Comparison of ENCODE assay signal across 12 cellular contexts in genomic region chr2:70616168-70616694, GRCh38.
DNase-seq lines count a peak whose midpoint lies in the region; ATAC-seq and TF ChIP-seq lines count a peak whose summit lies in the region.
"Had no signal": no experiment of that assay in that cellular context is flagged by ENCODE, and none has a peak within 500 bp of the region (broad histone marks: within the 10 kb centered on the region; RNA-seq: fewer than 3 reads in every experiment).

No MANE protein-coding gene starts in this region.

- intact Hi-C loops in mammary epithelial cell (cut with micrococcal nuclease), result loop anchor here (1.0 to 5.0 kb wide), 3 partner anchors 20 to 287 kb away; no protein-coding TSS in a partner anchor
- intact Hi-C loops in mucosa of descending colon (cut with DNase I, micrococcal nuclease), result loop anchor here (2.0 to 10.0 kb wide), 3 partner anchors 274 to 311 kb away; partner anchors contain the start of gene FAM136A (in 2 of the 2)

- no peaks in the 10 kb centered on the region for H3K9me3 ChIP-seq in DND-41 (ENCODE audit: insufficient read depth, low read length, severe bottlenecking)
- H3K9me3 ChIP-seq in mammary epithelial cell (replicated peaks; ENCODE audit: insufficient read depth, low read length), result no peaks in the 10 kb centered on the region
- no peaks in the 10 kb centered on the region for H3K9me3 ChIP-seq in mucosa of descending colon

- CTCF ChIA-PET in mammary epithelial cell (lab: Charles Lee; ENCODE audit: low non-redundant PET), result interaction anchor here (0.5 to 0.8 kb wide), 3 partner anchors 75 to 313 kb away, joined by 3 to 10 read pairs (median 3); no protein-coding TSS in a partner anchor

- H3K27ac ChIP-seq in DND-41 (ENCODE audit: low read length), result no peak overlapping the region
- peak overlapping the region; percentile 46 for H3K27ac ChIP-seq in mammary epithelial cell (ENCODE audit: insufficient read depth, low read depth, low read length)

- in situ Hi-C loops in mammary epithelial cell (cut with MboI; ENCODE audit: low sequenced_read_pairs in 2 of 2), result loop anchor here (5.0 kb wide), 2 partner anchors 59 to 274 kb away; no protein-coding TSS in a partner anchor

- H3K4me1 ChIP-seq in DND-41 (ENCODE audit: insufficient read depth, low read length), result no peaks in the 10 kb centered on the region
- peaks cover 25% of the 10 kb centered on the region for H3K4me1 ChIP-seq in mammary epithelial cell (ENCODE audit: insufficient read depth, low read length)
- H3K4me1 ChIP-seq in mucosa of descending colon (ENCODE audit: low read depth), result peaks cover 3% of the 10 kb centered on the region

- H3K27me3 ChIP-seq in DND-41 (ENCODE audit: insufficient read depth, low read length, poor library complexity) (peaks cover 23% of the 10 kb centered on the region), mammary epithelial cell (ENCODE audit: insufficient read depth, low read length) (no peaks in the 10 kb centered on the region)

- H3K4me3 ChIP-seq in DND-41 (ENCODE audit: low read depth in 1 of 2, low read length in 2 of 2), result no peak overlapping the region
- H3K4me3 ChIP-seq in mammary epithelial cell (replicated peaks in 1 of 3; ENCODE audit: insufficient read depth in 1 of 3, low read depth in 2 of 3, low read length in 3 of 3), result no peak overlapping the region
- H3K4me3 ChIP-seq in mucosa of descending colon, result no peak overlapping the region

- 36% methylated on average over 6 of the region's 6 CpGs for WGBS in mammary epithelial cell (ENCODE audit: low coverage, missing lambda C conversion rate)

- H3K79me2 ChIP-seq in DND-41 (ENCODE audit: insufficient read depth, low read length) (no peaks in the 10 kb centered on the region), mammary epithelial cell (ENCODE audit: insufficient read depth, low read length) (no peaks in the 10 kb centered on the region)

- no peak overlapping the region for H2AFZ ChIP-seq in DND-41 (ENCODE audit: low read depth, low read length)
- H2AFZ ChIP-seq in mammary epithelial cell (ENCODE audit: low read depth, low read length), result no peak overlapping the region

- no peak overlapping the region for H3K9ac ChIP-seq in DND-41 (ENCODE audit: low read depth, low read length)
- H3K9ac ChIP-seq in mammary epithelial cell (ENCODE audit: insufficient read depth, low read length), result no peak overlapping the region

- TF ChIP-seq CTCF in DND-41 (IDR thresholded peaks at IDR 0.05; ENCODE audit: borderline replicate concordance, extremely low read depth, low read length, poor library complexity, severe bottlenecking) (no peak), mammary epithelial cell (conservative IDR thresholded peaks at IDR 0.05 in 1 of 2, IDR thresholded peaks at IDR 0.05 in 1 of 2; ENCODE audit: extremely low read depth in 1 of 2, insufficient read depth in 1 of 2, low read depth in 1 of 2, low read length in 2 of 2) (no peak), mucosa of descending colon (IDR thresholded peaks at IDR 0.05) (no peak)

- ATAC-seq in DND-41 (ENCODE audit: insufficient read depth, low read depth) (peak; percentile 48), mucosa of descending colon (peak; percentile 95), HG02970 (IDR thresholded peaks at IDR 0.05; ENCODE audit: low FRiP score, unreplicated experiment) (no peak), HG03520 (IDR thresholded peaks at IDR 0.05; ENCODE audit: unreplicated experiment) (no peak)

- dilution Hi-C loops in mammary epithelial cell (cut with HindIII; ENCODE audit: low sequenced_read_pairs), result no loop called here

- H4K20me1 ChIP-seq in DND-41 (ENCODE audit: insufficient read depth, low read length) (no peaks in the 10 kb centered on the region), mammary epithelial cell (ENCODE audit: insufficient read depth, low read length) (no peaks in the 10 kb centered on the region)

- no peak overlapping the region for H3K4me2 ChIP-seq in DND-41 (ENCODE audit: insufficient read depth, low read length)
- H3K4me2 ChIP-seq in mammary epithelial cell (ENCODE audit: insufficient read depth, low read depth, low read length), result peak overlapping the region; percentile 31

- H3K36me3 ChIP-seq in DND-41 (ENCODE audit: insufficient read depth, low read length) (no peaks in the 10 kb centered on the region), mammary epithelial cell (ENCODE audit: insufficient read depth, low read length) (no peaks in the 10 kb centered on the region), mucosa of descending colon (ENCODE audit: low read depth) (no peaks in the 10 kb centered on the region)

- BruUV-seq in mammary epithelial cell (replicated peaks; lab: Mats Ljungman, UMichigan), result no TSS peak

- peak; percentile 9 for DNase-seq in DND-41
- DNase-seq in NCI-H2196 (lab: John Stamatoyannopoulos, UW; ENCODE audit: unreplicated experiment), result peak; percentile 58
- DNase-seq in mammary epithelial cell, result peak; percentile 99
- peak in 2 of 3 donors; percentile 40 to 56 for DNase-seq in mucosa of descending colon
- no peak for DNase-seq in NCI-H146 treated with DMSO at 0.1 percent for 48 hours (lab: John Stamatoyannopoulos, UW; ENCODE audit: unreplicated experiment)
- DNase-seq in NOMO-1 (lab: John Stamatoyannopoulos, UW; ENCODE audit: unreplicated experiment in 2 of 2), result no peak
- DNase-seq: activated CD4-positive, alpha-beta T cell treated with anti-CD3 and anti-CD28 coated beads for 48 hours; activated naive CD4-positive, alpha-beta T cell treated with anti-CD3 and anti-CD28 coated beads, Interleukin-2, amount 50 U/mL, for 16 hours; NCI-H748 treated with DMSO at 0.1 percent for 48 hours; stimulated activated CD8-positive, alpha-beta memory T cell treated with anti-CD3 and anti-CD28 coated beads, Interleukin-4, amount 100 ng/mL, for 48 hours had no signal

Comparison
In these comparisons a context has a peak if more than half of its experiments do, and no peak if none do; other contexts are left out.
1. ATAC-seq: peak in DND-41 (single experiment) and mucosa of descending colon (single experiment); none in HG02970 (single experiment) and HG03520 (single experiment).
2. DNase-seq: peak in DND-41 (single experiment), NCI-H2196 (single experiment), mammary epithelial cell (single experiment) and mucosa of descending colon (2 of 3); none in NCI-H146 treated with DMSO at 0.1 percent for 48 hours (single experiment) and NOMO-1 (0 of 2).